20 cellular contexts compared by ENCODE assay signal in genomic region chr18:40110455-40110854, GRCh38.
DNase-seq lines count a peak whose midpoint lies in the region; ATAC-seq and TF ChIP-seq lines count a peak whose summit lies in the region.
"Had no signal": no experiment of that assay in that cellular context is flagged by ENCODE, and none has a peak within 500 bp of the region (broad histone marks: within the 10 kb centered on the region; RNA-seq: fewer than 3 reads in every experiment).

No MANE protein-coding gene starts in this region.

- ATAC-seq in HG03432 (IDR thresholded peaks at IDR 0.05; ENCODE audit: unreplicated experiment): peak; percentile 58
- ATAC-seq: A549, HCT116 had no signal

- no peak for TF ChIP-seq CTCF in VCaP (conservative IDR thresholded peaks at IDR 0.05)

- DNase-seq in left kidney (ENCODE audit: low read depth, low spot score) (peak; percentile 30), mesenteric fat pad (ENCODE audit: low spot score) (no peak), NCI-H2196 (lab: John Stamatoyannopoulos, UW; ENCODE audit: unreplicated experiment) (no peak), OCI-M2 (lab: John Stamatoyannopoulos, UW; ENCODE audit: unreplicated experiment) (no peak)
- DNase-seq: 8988T; ACHN; AML-193; C1 segment of cervical spinal cord; Calu3; CD4-positive, alpha-beta memory T cell; COR-L47; DMS53; DMS79 treated with DMSO at 0.1 percent for 48 hours; GF-D8; GM23248; H9 had no signal

- peak overlapping the region; percentile 86 for H3K27ac ChIP-seq in VCaP
- H3K27ac ChIP-seq: A549, GM23248 had no signal
